In genomic region chr16:56212144-56212543, GRCh38 we compare ENCODE assay signal across 31 cellular contexts. TPM values are rescaled to one million over a fixed set of nuclear protein-coding genes. Genes with fewer than 3 reads are reported as not detected.
DNase-seq lines count a peak whose midpoint lies in the region; ATAC-seq, FAIRE-seq and TF ChIP-seq lines count a peak whose summit lies in the region.
"Had no signal": no experiment of that assay in that cellular context is flagged by ENCODE, and none has a peak within 500 bp of the region (broad histone marks: within the 10 kb centered on the region; RNA-seq: fewer than 3 reads in every experiment).

No MANE protein-coding gene starts in this region.

- H3K27me3 ChIP-seq in mesendoderm (ENCODE audit: insufficient read depth, low read length, poor library complexity): no peaks in the 10 kb centered on the region
- H3K27me3 ChIP-seq in stomach: no peaks in the 10 kb centered on the region
- H3K27me3 ChIP-seq in tibial nerve: no peaks in the 10 kb centered on the region
- H3K27me3 ChIP-seq: BLaER1 had no signal

- H3K18ac ChIP-seq in mesendoderm (ENCODE audit: low read length): no peak overlapping the region

- H3K9me3 Mint-ChIP-seq in brain: peaks cover 5 to 23% (median 6%) of the 10 kb centered on the region in 5 experiments
- H3K9me3 Mint-ChIP-seq: activated CD8-positive, alpha-beta T cell treated with anti-CD3 and anti-CD28 coated beads for 36 hours; activated T-helper 17 cell treated with anti-CD3 and anti-CD28 coated beads, Interleukin-2, amount 50 U/mL, for 72 hours; HFFc6; stimulated activated naive B cell treated with anti-CD40 and anti-IgM and Interleukin-4, amounts not matched to agents 10 μg/mL and 1 μg/mL and 100 μg/mL, for 72 hours; T-helper 1 cell treated with Interleukin-12 subunit alpha and Interleukin-12 subunit beta and Interleukin-4 antibody, amounts not matched to agents 30 μg/mL and 1 μg/mL, for 36 hours had no signal

- no peaks in the 10 kb centered on the region for H3K36me3 ChIP-seq in mesendoderm (ENCODE audit: control insufficient read depth, insufficient read depth, low read length)
- no peaks in the 10 kb centered on the region for H3K36me3 ChIP-seq in stomach
- no peaks in the 10 kb centered on the region for H3K36me3 ChIP-seq in tibial nerve
- H3K36me3 ChIP-seq: BLaER1, breast epithelium, esophagus muscularis mucosa, thoracic aorta had no signal

- DNase-seq in ELR (ENCODE audit: low read depth) (peak; percentile 74), mesendoderm (peak; percentile 4), stomach (no peak), GM19239 (ENCODE audit: insufficient read length, low spot score) (no peak), tibial nerve (ENCODE audit: low spot score in 2 of 2) (no peak), NCI-H2029 (lab: John Stamatoyannopoulos, UW) (no peak)
- DNase-seq: ACHN; activated CD4-positive, alpha-beta T cell treated with anti-CD3 and anti-CD28 coated beads for 1 hour; activated CD8-positive, alpha-beta T cell treated with anti-CD3 and anti-CD28 coated beads for 36 hours; activated naive CD4-positive, alpha-beta T cell treated with anti-CD3 and anti-CD28 coated beads, Interleukin-2, amount 50 U/mL, for 16 hours; amniotic stem cell; cortex of kidney; DMS53; foreskin keratinocyte; HFFc6; Karpas-422; naive thymus-derived CD4-positive, alpha-beta T cell; NCI-H446 treated with DMSO at 0.1 percent for 48 hours; RPMI8226; stimulated activated naive B cell treated with anti-CD40 and anti-IgM and Interleukin-4, amounts not matched to agents 10 μg/mL and 1 μg/mL and 100 μg/mL, for 72 hours had no signal

- TF ChIP-seq POLR2A in stomach (IDR thresholded peaks at IDR 0.05): no peak
- TF ChIP-seq POLR2A in tibial nerve (IDR thresholded peaks at IDR 0.05): no peak

- H3K27ac Mint-ChIP-seq in brain: peak overlapping the region in 3 of 5 experiments; percentile 88 to 92 (median 89)
- H3K27ac Mint-ChIP-seq: activated CD8-positive, alpha-beta T cell treated with anti-CD3 and anti-CD28 coated beads for 36 hours; activated T-helper 17 cell treated with anti-CD3 and anti-CD28 coated beads, Interleukin-2, amount 50 U/mL, for 72 hours; HFFc6; naive thymus-derived CD4-positive, alpha-beta T cell; stimulated activated naive B cell treated with anti-CD40 and anti-IgM and Interleukin-4, amounts not matched to agents 10 μg/mL and 1 μg/mL and 100 μg/mL, for 72 hours; T-helper 1 cell treated with Interleukin-12 subunit alpha and Interleukin-12 subunit beta and Interleukin-4 antibody, amounts not matched to agents 30 μg/mL and 1 μg/mL, for 36 hours had no signal

- intact Hi-C loops in stomach (cut with DNase I; ENCODE audit: low total_unique reads): no loop called here

- WGBS in mesendoderm (ENCODE audit: extremely low coverage, insufficient coverage, low lambda C conversion rate): no CpG with 5 or more reads among the region's 6 CpGs
- WGBS in stomach, 5 donors: 62 to 67% (median 64%) methylated on average over 6 of the region's 6 CpGs
- WGBS in tibial nerve, 2 donors: 60% methylated on average over 6 of the region's 6 CpGs

- no peak overlapping the region for H2BK15ac ChIP-seq in mesendoderm (replicated peaks; ENCODE audit: low read depth)

- no peak overlapping the region for H2BK120ac ChIP-seq in mesendoderm (ENCODE audit: low read depth, low read length)

- H4K5ac ChIP-seq in mesendoderm (ENCODE audit: low read length): no peak overlapping the region

- H3K4me3 ChIP-seq in mesendoderm (ENCODE audit: low read length) (no peak overlapping the region), stomach (no peak overlapping the region), tibial nerve (no peak overlapping the region)
- H3K4me3 ChIP-seq: BLaER1, breast epithelium, esophagus muscularis mucosa, SK-N-MC, thoracic aorta had no signal

- TF ChIP-seq CTCF in brain (conservative IDR thresholded peaks at IDR 0.05): no peak
- TF ChIP-seq CTCF in stomach (IDR thresholded peaks at IDR 0.05): no peak
- no peak for TF ChIP-seq CTCF in tibial nerve (IDR thresholded peaks at IDR 0.05)

- no peak overlapping the region for H3K9ac ChIP-seq in mesendoderm (ENCODE audit: low read length)
- H3K9ac ChIP-seq: BLaER1 had no signal

- no peak overlapping the region for H3K56ac ChIP-seq in mesendoderm (ENCODE audit: low read length)

- H3K27ac ChIP-seq in mesendoderm (ENCODE audit: low read depth, low read length) (no peak overlapping the region), stomach (peak overlapping the region in 4 of 5 donors; percentile 63 to 83 (median 74)), tibial nerve (no peak overlapping the region)
- H3K27ac ChIP-seq: BLaER1, breast epithelium, esophagus muscularis mucosa, foreskin keratinocyte, HL-60, SK-N-MC, thoracic aorta had no signal

- ATAC-seq in GM21526 (IDR thresholded peaks at IDR 0.05; ENCODE audit: low FRiP score, unreplicated experiment): no peak
- ATAC-seq: activated CD8-positive, alpha-beta T cell treated with anti-CD3 and anti-CD28 coated beads for 36 hours; activated T-helper 17 cell treated with anti-CD3 and anti-CD28 coated beads, Interleukin-2, amount 50 U/mL, for 72 hours; foreskin keratinocyte; naive thymus-derived CD4-positive, alpha-beta T cell; stimulated activated naive B cell treated with anti-CD40 and anti-IgM and Interleukin-4, amounts not matched to agents 10 μg/mL and 1 μg/mL and 100 μg/mL, for 72 hours had no signal

- H2AK5ac ChIP-seq in mesendoderm (ENCODE audit: low read length): no peak overlapping the region

- H3K79me1 ChIP-seq in mesendoderm (ENCODE audit: low read length): no peaks in the 10 kb centered on the region

- H3K4me3 Mint-ChIP-seq in brain: peak overlapping the region in 2 of 5 experiments; percentile 40 to 46
- H3K4me3 Mint-ChIP-seq: activated CD8-positive, alpha-beta T cell treated with anti-CD3 and anti-CD28 coated beads for 36 hours; activated T-helper 17 cell treated with anti-CD3 and anti-CD28 coated beads, Interleukin-2, amount 50 U/mL, for 72 hours; HFFc6; naive thymus-derived CD4-positive, alpha-beta T cell; stimulated activated naive B cell treated with anti-CD40 and anti-IgM and Interleukin-4, amounts not matched to agents 10 μg/mL and 1 μg/mL and 100 μg/mL, for 72 hours; T-helper 1 cell treated with Interleukin-12 subunit alpha and Interleukin-12 subunit beta and Interleukin-4 antibody, amounts not matched to agents 30 μg/mL and 1 μg/mL, for 36 hours had no signal

- H3K4me1 ChIP-seq in mesendoderm (ENCODE audit: control insufficient read depth, low read depth, low read length): no peaks in the 10 kb centered on the region
- H3K4me1 ChIP-seq in stomach: peaks cover 0 to 23% (median 15%) of the 10 kb centered on the region in 4 donors
- H3K4me1 ChIP-seq in tibial nerve: peaks cover 0 to 13% (median 0%) of the 10 kb centered on the region in 4 donors
- H3K4me1 ChIP-seq: BLaER1, breast epithelium, foreskin keratinocyte had no signal

- no peak for TF ChIP-seq EP300 in stomach (IDR thresholded peaks at IDR 0.05)
- no peak for TF ChIP-seq EP300 in tibial nerve (IDR thresholded peaks at IDR 0.05)

- FAIRE-seq in GM19239 (lab: Jason Lieb, UNC): no peak

- H3K36me3 Mint-ChIP-seq in brain: peaks cover 60% of the 10 kb centered on the region
- H3K36me3 Mint-ChIP-seq: naive thymus-derived CD4-positive, alpha-beta T cell; stimulated activated naive B cell treated with anti-CD40 and anti-IgM and Interleukin-4, amounts not matched to agents 10 μg/mL and 1 μg/mL and 100 μg/mL, for 72 hours had no signal

- no peaks in the 10 kb centered on the region for H3K79me2 ChIP-seq in mesendoderm (ENCODE audit: control insufficient read depth, insufficient read depth, low read length)

- peaks cover 55% of the 10 kb centered on the region for H3K4me1 Mint-ChIP-seq in brain
- H3K4me1 Mint-ChIP-seq: activated T-helper 17 cell treated with anti-CD3 and anti-CD28 coated beads, Interleukin-2, amount 50 U/mL, for 72 hours; stimulated activated naive B cell treated with anti-CD40 and anti-IgM and Interleukin-4, amounts not matched to agents 10 μg/mL and 1 μg/mL and 100 μg/mL, for 72 hours had no signal

- H3K9me3 ChIP-seq in stomach: no peaks in the 10 kb centered on the region
- no peaks in the 10 kb centered on the region for H3K9me3 ChIP-seq in tibial nerve
- H3K9me3 ChIP-seq: BLaER1, breast epithelium, esophagus muscularis mucosa, thoracic aorta had no signal

- no peak overlapping the region for H3K4ac ChIP-seq in mesendoderm (ENCODE audit: low read depth, low read length)

- H3K23ac ChIP-seq in mesendoderm (ENCODE audit: low read length): no peak overlapping the region

- no peak overlapping the region for H4K8ac ChIP-seq in mesendoderm (ENCODE audit: low read depth, low read length)

- no peak overlapping the region for H2BK5ac ChIP-seq in mesendoderm (ENCODE audit: low read length)

- no peak overlapping the region for H3K4me2 ChIP-seq in mesendoderm (ENCODE audit: low read length)
- H3K4me2 ChIP-seq: BLaER1 had no signal

- H3K27me3 Mint-ChIP-seq in brain: no peaks in the 10 kb centered on the region
- H3K27me3 Mint-ChIP-seq: activated T-helper 17 cell treated with anti-CD3 and anti-CD28 coated beads, Interleukin-2, amount 50 U/mL, for 72 hours had no signal

RNA-seq across cellular contexts. Expression of gene GNAO1, which starts 20.9 kb away (rescaled TPM):
- 181 TPM for polyA plus RNA-seq in brain (ENCODE audit: insufficient read depth, low read depth, low replicate concordance)
- polyA plus RNA-seq in mesendoderm (2013, experiment 1 of 2): 3.1 TPM
- 3.2 TPM for polyA plus RNA-seq in mesendoderm (2013, experiment 2 of 2)
- 10 to 100 TPM in 2 of 5 donors, 1 to 10 TPM in 3; 3.8 to 42.0 (median 9.9) TPM for total RNA-seq in stomach
- 1 to 10 TPM; 2.3 to 3.4 (median 2.3) TPM for polyA plus RNA-seq in stomach
- 10 to 100 TPM in 1 of 4 donors, 1 to 10 TPM in 3; 2.7 to 12.9 (median 6.1) TPM for total RNA-seq in tibial nerve
- total RNA-seq: osteoblast had no signal

Comparison
In these comparisons a context has a peak if more than half of its experiments do, and no peak if none do; other contexts are left out.
1. DNase-seq: peak in ELR (single experiment) and mesendoderm (single experiment); none in stomach (single experiment), GM19239 (single experiment), tibial nerve (0 of 2) and NCI-H2029 (single experiment).
2. H3K27ac ChIP-seq: peak in stomach (4 of 5); none in mesendoderm (single experiment) and tibial nerve (0 of 4).